ENCODE assay signal across 11 cellular contexts in genomic region chr20:57183457-57184009, GRCh38.
"Had no signal": no experiment of that assay in that cellular context is flagged by ENCODE, and none has a peak within 500 bp of the region (broad histone marks: within the 10 kb centered on the region; RNA-seq: fewer than 3 reads in every experiment).

No MANE protein-coding gene starts in this region.

- H3K36me3 ChIP-seq: HAP-1 had no signal

- H2AFZ ChIP-seq: GM23248 had no signal

- H3K4me1 ChIP-seq: HAP-1 had no signal

- H3K4me2 ChIP-seq: KMS-11 had no signal

- H3K4me1 Mint-ChIP-seq: IgD-negative memory B cell had no signal

- H3K4me3 Mint-ChIP-seq: HFFc6 had no signal

- H3K9ac ChIP-seq: GM23248, KMS-11 had no signal

- DNase-seq: GM23248, GOT3, HFFc6, KBM-7 had no signal

- H3K9me3 ChIP-seq: HAP-1 had no signal

- H3K9me3 Mint-ChIP-seq: HFFc6, IgD-negative memory B cell had no signal

- H3K4me3 ChIP-seq: GM23248, HAP-1 had no signal

- ATAC-seq: HCT116, HepG2 had no signal

- H3K27ac Mint-ChIP-seq: HFFc6, IgD-negative memory B cell had no signal

- H3K27ac ChIP-seq: GM23248, HL-60, KMS-11 had no signal

- FAIRE-seq: H54, HepG2 had no signal
